Comparison of ENCODE assay signal across 8 cellular contexts in the genomic region with DNA sequence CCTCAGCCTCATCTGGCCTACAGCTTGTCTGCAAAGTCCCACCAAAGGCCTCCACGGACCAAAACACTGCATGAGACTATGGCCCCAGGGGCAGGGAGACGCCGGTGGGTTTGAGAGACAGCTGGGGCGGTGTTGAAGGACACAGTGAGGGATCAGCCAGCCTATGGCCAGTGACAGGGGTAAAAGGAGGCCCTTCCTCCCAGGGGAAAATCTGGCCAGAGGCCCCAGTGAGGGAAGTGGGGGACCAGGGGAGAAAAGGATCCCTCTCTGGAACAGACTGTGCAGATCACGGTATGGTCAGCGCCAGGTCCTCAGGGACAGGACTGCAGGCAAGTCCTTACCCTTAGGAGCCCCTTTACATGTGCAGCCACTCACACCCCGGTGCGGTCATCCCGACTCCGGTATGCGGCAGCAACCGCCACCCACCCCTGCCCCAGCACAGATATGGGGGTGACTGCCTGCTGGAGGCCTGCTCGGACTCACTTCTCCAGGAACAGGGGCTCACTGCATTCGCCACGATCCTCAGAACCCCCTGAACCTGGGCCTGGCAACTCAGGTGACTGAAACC. TPM values are rescaled to one million over a fixed set of nuclear protein-coding genes. Genes with fewer than 3 reads are reported as not detected.
DNase-seq lines count a peak whose midpoint lies in the region; ATAC-seq and TF ChIP-seq lines count a peak whose summit lies in the region.

No MANE protein-coding gene starts in this region.

- no peaks in the 10 kb centered on the region for H3K27me3 Mint-ChIP-seq in CD8-positive, alpha-beta T cell (ENCODE audit: low read depth)

- CTCF ChIA-PET in CD8-positive, alpha-beta T cell (lab: Charles Lee) = interaction anchor here (1.2 to 18.4 kb wide), 2 partner anchors 9 to 26 kb away, joined by 3 to 283 read pairs; a partner anchor contains a TSS

- peaks cover 65% of the 10 kb centered on the region for H3K4me1 Mint-ChIP-seq in CD8-positive, alpha-beta T cell (ENCODE audit: low read depth)

- peaks cover 58% of the 10 kb centered on the region for H3K4me1 ChIP-seq in CD8-positive, alpha-beta T cell (ENCODE audit: insufficient read depth, low read length)
- H3K4me1 ChIP-seq in urinary bladder (ENCODE audit: insufficient read depth) = peaks cover 4% of the 10 kb centered on the region

- H3K36me3 ChIP-seq in CD8-positive, alpha-beta T cell (ENCODE audit: insufficient read depth, low read length) = peaks cover 5% of the 10 kb centered on the region
- H3K36me3 ChIP-seq in MG63 (peaks cover 48% of the 10 kb centered on the region), brain microvascular endothelial cell (replicated peaks) (peaks cover 8% of the 10 kb centered on the region), urinary bladder (ENCODE audit: insufficient read depth) (no peaks in the 10 kb centered on the region)

- H3K27me3 ChIP-seq in CD8-positive, alpha-beta T cell (ENCODE audit: insufficient read depth, low read length) = no peaks in the 10 kb centered on the region
- H3K27me3 ChIP-seq in MG63 (no peaks in the 10 kb centered on the region), brain microvascular endothelial cell (replicated peaks) (no peaks in the 10 kb centered on the region)

- no peak for TF ChIP-seq CTCF in CD8-positive, alpha-beta T cell (IDR thresholded peaks at IDR 0.05)
- no peak for TF ChIP-seq CTCF in brain microvascular endothelial cell (IDR thresholded peaks at IDR 0.05; ENCODE audit: low read depth, low read length, missing control alignments)

- no peaks in the 10 kb centered on the region for H3K9me3 ChIP-seq in CD8-positive, alpha-beta T cell (ENCODE audit: low read length)
- no peaks in the 10 kb centered on the region for H3K9me3 ChIP-seq in MG63

- H3K27ac Mint-ChIP-seq in CD8-positive, alpha-beta T cell = peak overlapping the region; percentile 87

- H3K27ac ChIP-seq in CD8-positive, alpha-beta T cell (ENCODE audit: low read depth, low read length) = peak overlapping the region; percentile 78
- H3K27ac ChIP-seq in brain microvascular endothelial cell (peak overlapping the region; percentile 75), urinary bladder (ENCODE audit: low read depth) (peak overlapping the region; percentile 70)

- in situ Hi-C loops in brain microvascular endothelial cell (cut with HindIII; ENCODE audit: low pct_ligation_motif_present, low sequenced_read_pairs) = no loop called here

- DNase-seq in CD8-positive, alpha-beta T cell = peak in 3 of 7 experiments; percentile 10 to 16 (median 13)
- DNase-seq in MG63 (peak; percentile 46), brain microvascular endothelial cell (no peak), lung microvascular endothelial cell (ENCODE audit: low read depth in 2 of 2) (peak; percentile 24 to 30), SIG-M5 treated with dmso at 0.1 percent for 504 hours (lab: John Stamatoyannopoulos, UW; ENCODE audit: unreplicated experiment) (no peak), inferior parietal cortex (ENCODE audit: extremely low spot score) (no peak), SHP77 treated with DMSO at 0.1 percent for 48 hours (lab: John Stamatoyannopoulos, UW) (no peak)

- no peak for ATAC-seq in CD8-positive, alpha-beta T cell

- H3K4me3 ChIP-seq in CD8-positive, alpha-beta T cell (ENCODE audit: low read depth, low read length) = peak overlapping the region; percentile 44
- peak overlapping the region; percentile 82 for H3K4me3 ChIP-seq in MG63
- H3K4me3 ChIP-seq in brain microvascular endothelial cell (ENCODE audit: low read depth, low read length) = peak overlapping the region; percentile 80
- peak overlapping the region; percentile 89 for H3K4me3 ChIP-seq in urinary bladder (ENCODE audit: low read depth, low read length)

- peak overlapping the region; percentile 86 for H3K4me3 Mint-ChIP-seq in CD8-positive, alpha-beta T cell

- peaks cover 14% of the 10 kb centered on the region for H3K36me3 Mint-ChIP-seq in CD8-positive, alpha-beta T cell

- POLR2A ChIA-PET in CD8-positive, alpha-beta T cell (lab: Charles Lee) = interaction anchor here (0.8 to 1.4 kb wide), 9 partner anchors 10 to 193 kb away, joined by 3 to 9 read pairs (median 4); a partner anchor contains a TSS

- no peaks in the 10 kb centered on the region for H3K9me3 Mint-ChIP-seq in CD8-positive, alpha-beta T cell

- intact Hi-C loops in CD8-positive, alpha-beta T cell (cut with DNase I, micrococcal nuclease) = loop anchor here in 1 of 2 experiments (10.0 kb wide), 1 partner anchor 409 kb away; no protein-coding TSS in a partner anchor

- WGBS in urinary bladder = 11% methylated on average over 15 of the region's 15 CpGs

RNA-seq across cellular contexts. Expression of a gene that starts 1.3 kb away (rescaled TPM):
- total RNA-seq in CD8-positive, alpha-beta T cell = 10 to 100 TPM; 74.5 to 75.5 TPM
- total RNA-seq in MG63 (2014; rRNA removed; shearing (Covaris generic); ENCODE audit: low replicate concordance) = 86.1 and 89.6 TPM in 2 replicates
- 66.7 and 97.4 TPM in 2 replicates for total RNA-seq in lung microvascular endothelial cell
- total RNA-seq in urinary bladder = 75.1 TPM
- polyA plus RNA-seq in urinary bladder = 131 TPM

RNA-seq across cellular contexts. Expression of a gene that starts 8.8 kb away (rescaled TPM):
- total RNA-seq in CD8-positive, alpha-beta T cell = under 1 TPM in 1 of 2 experiments, not detected in 1; 0.16 TPM
- total RNA-seq in MG63 (2014; rRNA removed; shearing (Covaris generic); ENCODE audit: low replicate concordance) = 0.46 TPM in 1 of 2 replicates, not detected in the other
- total RNA-seq in lung microvascular endothelial cell (not detected in 2 replicates), urinary bladder (5.2 TPM)
- polyA plus RNA-seq in urinary bladder = 0.95 TPM

RNA-seq across cellular contexts. Expression of a gene that starts 33.4 kb away (rescaled TPM):
- 1 to 10 TPM; 2.2 to 2.4 TPM for total RNA-seq in CD8-positive, alpha-beta T cell
- total RNA-seq in MG63 (2014; rRNA removed; shearing (Covaris generic); ENCODE audit: low replicate concordance) = 8.7 and 8.9 TPM in 2 replicates
- total RNA-seq in lung microvascular endothelial cell (7.6 and 9.9 TPM in 2 replicates), urinary bladder (19.7 TPM)
- 19.6 TPM for polyA plus RNA-seq in urinary bladder

RNA-seq across cellular contexts. Expression of a gene that starts 34.9 kb away (rescaled TPM):
- total RNA-seq in CD8-positive, alpha-beta T cell = 1 to 10 TPM; 8.0 to 9.0 TPM
- total RNA-seq in MG63 (2014; rRNA removed; shearing (Covaris generic); ENCODE audit: low replicate concordance) = 7.5 and 8.1 TPM in 2 replicates
- total RNA-seq in lung microvascular endothelial cell (3.5 and 5.6 TPM in 2 replicates), urinary bladder (19.1 TPM)
- polyA plus RNA-seq in urinary bladder = 23.5 TPM

RNA-seq across cellular contexts. Expression of a gene that starts 47.2 kb away (rescaled TPM):
- 10 to 100 TPM; 44.1 to 47.4 TPM for total RNA-seq in CD8-positive, alpha-beta T cell
- total RNA-seq in MG63 (2014; rRNA removed; shearing (Covaris generic); ENCODE audit: low replicate concordance) = 23.5 and 49.2 TPM in 2 replicates
- total RNA-seq in lung microvascular endothelial cell (21.1 and 28.6 TPM in 2 replicates), urinary bladder (47.6 TPM)
- polyA plus RNA-seq in urinary bladder = 21.0 TPM

Comparison
In these comparisons a context has a peak if more than half of its experiments do, and no peak if none do; other contexts are left out.
1. DNase-seq: peak in MG63 (single experiment) and lung microvascular endothelial cell (2 of 2); none in brain microvascular endothelial cell (single experiment), SIG-M5 treated with dmso at 0.1 percent for 504 hours (single experiment), inferior parietal cortex (single experiment) and SHP77 treated with DMSO at 0.1 percent for 48 hours (single experiment).
2. Peak in every context shown above with its lines, with median percentiles within 50 percentile points of each other: H3K27ac ChIP-seq and H3K4me3 ChIP-seq.